Comparison of ENCODE assay signal across 22 cellular contexts in the genomic region with DNA sequence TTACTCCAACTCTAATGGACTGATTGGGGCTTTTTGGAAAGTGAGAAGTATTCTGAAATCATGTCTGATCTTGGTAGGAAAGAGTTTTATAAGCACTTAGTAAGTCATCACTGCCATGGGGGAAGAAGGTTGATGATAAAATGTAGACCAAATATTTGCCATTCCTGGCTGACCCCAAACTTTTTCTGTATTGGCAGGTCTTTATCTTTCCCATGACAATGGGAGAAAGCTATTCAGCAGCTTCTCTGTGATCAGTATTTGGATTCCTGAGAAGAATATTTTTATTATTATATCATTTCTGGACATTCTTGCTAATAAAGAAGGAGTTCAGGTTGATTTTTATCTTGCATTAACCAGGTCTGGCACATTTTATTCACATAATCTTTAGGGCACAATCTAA. TPM values are rescaled to one million over a fixed set of nuclear protein-coding genes. Genes with fewer than 3 reads are reported as not detected.
DNase-seq lines count a peak whose midpoint lies in the region; ATAC-seq and TF ChIP-seq lines count a peak whose summit lies in the region.
"Had no signal": no experiment of that assay in that cellular context is flagged by ENCODE, and none has a peak within 500 bp of the region (broad histone marks: within the 10 kb centered on the region; RNA-seq: fewer than 3 reads in every experiment).

No MANE protein-coding gene starts in this region.

- no peak overlapping the region for H4K5ac ChIP-seq in H9 (ENCODE audit: insufficient read length, low read depth, low read length)

- H3K9ac ChIP-seq in H9 (ENCODE audit: extremely low read depth, insufficient read length, low read length), result no peak overlapping the region
- H3K9ac ChIP-seq: BLaER1 treated with 17β-estradiol and CSF1 and Interleukin-3, amounts not matched to agents 10 nM and 100 nM had no signal

- no peak overlapping the region for H4K91ac ChIP-seq in H9 (ENCODE audit: insufficient read length, low read depth, low read length)

- H3K18ac ChIP-seq in H9 (ENCODE audit: insufficient read length, low read depth, low read length), result no peak overlapping the region

- no peaks in the 10 kb centered on the region for H3K79me2 ChIP-seq in H9 (ENCODE audit: insufficient read depth, low read length)

- no peak overlapping the region for H3K4me3 ChIP-seq in RWPE2 (ENCODE audit: severe bottlenecking)
- no peak overlapping the region for H3K4me3 ChIP-seq in fibroblast of the aortic adventitia (ENCODE audit: low read depth, low read length)
- H3K4me3 ChIP-seq: BLaER1 treated with 17β-estradiol and CSF1 and Interleukin-3, amounts not matched to agents 10 nM and 100 nM; cardiac muscle cell; pancreas; right lobe of liver; tibial nerve had no signal

- H3K4me1 ChIP-seq in RWPE2 (ENCODE audit: insufficient read depth, poor library complexity, severe bottlenecking) (peaks cover 93% of the 10 kb centered on the region), H9 (ENCODE audit: insufficient read depth, low read length) (no peaks in the 10 kb centered on the region; the same call in 1 of the 2 replicates)
- H3K4me1 ChIP-seq: pancreas, right lobe of liver had no signal

- H3K9me3 ChIP-seq in RWPE2 (ENCODE audit: severe bottlenecking), result no peaks in the 10 kb centered on the region
- no peaks in the 10 kb centered on the region for H3K9me3 ChIP-seq in H9 (ENCODE audit: control insufficient read depth, low read depth, low read length)
- H3K9me3 ChIP-seq: BLaER1 treated with 17β-estradiol and CSF1 and Interleukin-3, amounts not matched to agents 10 nM and 100 nM; pancreas; right lobe of liver; tibial nerve had no signal

- H3K4me1 Mint-ChIP-seq in H9, result peaks cover 20 to 34% of the 10 kb centered on the region in 2 experiments
- H3K4me1 Mint-ChIP-seq: activated CD4-positive, alpha-beta T cell treated with anti-CD3 and anti-CD28 coated beads, Interleukin-2, amount 10 ng/mL, durations not matched to agents 7 days and 5 days; naive B cell; T-cell had no signal

- H3K27me3 ChIP-seq in RWPE2 (ENCODE audit: insufficient read depth, poor library complexity, severe bottlenecking), result no peaks in the 10 kb centered on the region
- no peaks in the 10 kb centered on the region for H3K27me3 ChIP-seq in H9 (ENCODE audit: insufficient read depth, low read length)
- H3K27me3 ChIP-seq: BLaER1 treated with 17β-estradiol and CSF1 and Interleukin-3, amounts not matched to agents 10 nM and 100 nM; cardiac muscle cell; foreskin keratinocyte; pancreas; right lobe of liver; tibial nerve had no signal

- no peak overlapping the region for H3K4me3 Mint-ChIP-seq in H9
- H3K4me3 Mint-ChIP-seq: activated CD4-positive, alpha-beta T cell treated with anti-CD3 and anti-CD28 coated beads, Interleukin-2, amount 10 ng/mL, durations not matched to agents 7 days and 5 days; dendritic cell treated with granulocyte-macrophage colony-stimulating factor and Interleukin-4, amounts not matched to agents 40 ng/mL and 50 ng/mL, for 4 days; naive B cell; T-cell had no signal

- peaks cover 86% of the 10 kb centered on the region for H3K36me3 ChIP-seq in RWPE2 (ENCODE audit: low read depth)
- H3K36me3 ChIP-seq: BLaER1 treated with 17β-estradiol and CSF1 and Interleukin-3, amounts not matched to agents 10 nM and 100 nM; cardiac muscle cell; pancreas; right lobe of liver; tibial nerve had no signal

- no peaks in the 10 kb centered on the region for H3K79me1 ChIP-seq in H9 (ENCODE audit: insufficient read depth, low read depth, low read length, poor library complexity, severe bottlenecking)

- H2BK12ac ChIP-seq in H9 (ENCODE audit: insufficient read length, low read depth, low read length), result no peak overlapping the region

- H2BK15ac ChIP-seq in H9 (ENCODE audit: low read depth, low read length), result no peak overlapping the region

- H3K27ac Mint-ChIP-seq in H9, result no peak overlapping the region
- H3K27ac Mint-ChIP-seq: activated CD4-positive, alpha-beta T cell treated with anti-CD3 and anti-CD28 coated beads, Interleukin-2, amount 10 ng/mL, durations not matched to agents 7 days and 5 days; dendritic cell treated with granulocyte-macrophage colony-stimulating factor and Interleukin-4, amounts not matched to agents 40 ng/mL and 50 ng/mL, for 4 days; naive B cell; T-cell had no signal

- no peaks in the 10 kb centered on the region for H3K23me2 ChIP-seq in H9 (ENCODE audit: insufficient read length, low read depth, low read length, poor library complexity, severe bottlenecking)

- H3K4me2 ChIP-seq in H9 (ENCODE audit: insufficient read depth, insufficient read length, low read length), result no peak overlapping the region
- H3K4me2 ChIP-seq: BLaER1 treated with 17β-estradiol and CSF1 and Interleukin-3, amounts not matched to agents 10 nM and 100 nM had no signal

- no peak overlapping the region for H2BK5ac ChIP-seq in H9 (ENCODE audit: insufficient read length, low read length)

- DNase-seq in GM03348 (ENCODE audit: low spot score) (peak; percentile 65), RWPE2 (ENCODE audit: low spot score) (no peak), fibroblast of the aortic adventitia (ENCODE audit: low read depth) (peak; percentile 84), H9 (no peak), LoVo (ENCODE audit: low spot score) (no peak)
- DNase-seq: activated CD4-positive, alpha-beta T cell treated with anti-CD3 and anti-CD28 coated beads, Interleukin-2, amount 10 ng/mL, durations not matched to agents 7 days and 5 days; foreskin keratinocyte; kidney; naive B cell; NCI-H1436; NCI-H526 treated with DMSO at 0.1 percent for 48 hours; pancreas; right lobe of liver; SHP77; stimulated activated naive CD4-positive, alpha-beta T cell; T-cell had no signal

- peak overlapping the region; percentile 99 for H3K27ac ChIP-seq in RWPE2 (ENCODE audit: poor library complexity, severe bottlenecking)
- no peak overlapping the region for H3K27ac ChIP-seq in H9 (ENCODE audit: insufficient read length, low read depth, low read length)
- H3K27ac ChIP-seq: BLaER1 treated with 17β-estradiol and CSF1 and Interleukin-3, amounts not matched to agents 10 nM and 100 nM; cardiac muscle cell; foreskin keratinocyte; pancreas; right lobe of liver had no signal

- H2BK20ac ChIP-seq in H9 (ENCODE audit: low read depth, low read length, poor library complexity, severe bottlenecking), result no peak overlapping the region

- no peaks in the 10 kb centered on the region for H3K9me3 Mint-ChIP-seq in H9
- H3K9me3 Mint-ChIP-seq: activated CD4-positive, alpha-beta T cell treated with anti-CD3 and anti-CD28 coated beads, Interleukin-2, amount 10 ng/mL, durations not matched to agents 7 days and 5 days; dendritic cell treated with granulocyte-macrophage colony-stimulating factor and Interleukin-4, amounts not matched to agents 40 ng/mL and 50 ng/mL, for 4 days; naive B cell had no signal

- no peak overlapping the region for H3K56ac ChIP-seq in H9 (ENCODE audit: insufficient read length, low read depth, low read length)

- H2AK5ac ChIP-seq in H9 (ENCODE audit: insufficient read length, low read length), result no peak overlapping the region

- H2BK120ac ChIP-seq in H9 (ENCODE audit: low read depth, low read length, poor library complexity, severe bottlenecking), result no peak overlapping the region

- peaks cover 6% of the 10 kb centered on the region for H3K27me3 Mint-ChIP-seq in H9 (ENCODE audit: low read depth)

- no peak overlapping the region for H4K8ac ChIP-seq in H9 (replicated peaks; ENCODE audit: insufficient read length, low read depth, low read length)

- no peaks in the 10 kb centered on the region for H3K36me3 Mint-ChIP-seq in H9 (ENCODE audit: insufficient read depth in 1 of 3, low read depth in 3 of 3)
- H3K36me3 Mint-ChIP-seq: naive B cell, T-cell had no signal

- no peak overlapping the region for H3K14ac ChIP-seq in H9 (ENCODE audit: insufficient read depth, low read length)

- ATAC-seq in RWPE2 (ENCODE audit: low read depth) (no peak), HG03095 (IDR thresholded peaks at IDR 0.05; ENCODE audit: unreplicated experiment) (no peak), HG02642 (IDR thresholded peaks at IDR 0.05; ENCODE audit: poor library complexity, unreplicated experiment) (no peak)
- ATAC-seq: foreskin keratinocyte, pancreas, right lobe of liver, T-cell had no signal

- no peak for TF ChIP-seq CTCF in RWPE2 (IDR thresholded peaks at IDR 0.05; ENCODE audit: poor library complexity, severe bottlenecking)
- no peak for TF ChIP-seq CTCF in fibroblast of the aortic adventitia (IDR thresholded peaks at IDR 0.05; ENCODE audit: insufficient read depth, low read length)
- no peak for TF ChIP-seq CTCF in H9 (conservative IDR thresholded peaks at IDR 0.05)

- H3K23ac ChIP-seq in H9 (ENCODE audit: insufficient read length, low read depth, low read length), result no peak overlapping the region

- H2AFZ ChIP-seq in H9 (ENCODE audit: low read length), result no peak overlapping the region

- H4K20me1 ChIP-seq in H9 (ENCODE audit: control insufficient read depth, insufficient read depth, insufficient read length), result no peaks in the 10 kb centered on the region
- H4K20me1 ChIP-seq: BLaER1 treated with 17β-estradiol and CSF1 and Interleukin-3, amounts not matched to agents 10 nM and 100 nM had no signal

- H3T11ph ChIP-seq in H9 (ENCODE audit: low read length), result no peak overlapping the region

- H3K4ac ChIP-seq in H9 (ENCODE audit: low read depth, low read length), result no peak overlapping the region

RNA-seq across cellular contexts. Expression of a gene that starts 47.4 kb away (rescaled TPM):
- 2.1 and 30.6 TPM in 2 replicates for total RNA-seq in fibroblast of the aortic adventitia (ENCODE audit: low replicate concordance)
- not detected in 2 replicates for total RNA-seq in H9 (2021)
- total RNA-seq: activated CD4-positive, alpha-beta T cell treated with anti-CD3 and anti-CD28 coated beads, Interleukin-2, amount 10 ng/mL, durations not matched to agents 7 days and 5 days; kidney; pancreas; T-cell had no signal

Comparison
In these comparisons a context has a peak if more than half of its experiments do, and no peak if none do; other contexts are left out.
1. DNase-seq: peak in GM03348 (single experiment) and fibroblast of the aortic adventitia (single experiment); none in RWPE2 (single experiment), H9 (single experiment) and LoVo (single experiment).